In the genomic region with DNA sequence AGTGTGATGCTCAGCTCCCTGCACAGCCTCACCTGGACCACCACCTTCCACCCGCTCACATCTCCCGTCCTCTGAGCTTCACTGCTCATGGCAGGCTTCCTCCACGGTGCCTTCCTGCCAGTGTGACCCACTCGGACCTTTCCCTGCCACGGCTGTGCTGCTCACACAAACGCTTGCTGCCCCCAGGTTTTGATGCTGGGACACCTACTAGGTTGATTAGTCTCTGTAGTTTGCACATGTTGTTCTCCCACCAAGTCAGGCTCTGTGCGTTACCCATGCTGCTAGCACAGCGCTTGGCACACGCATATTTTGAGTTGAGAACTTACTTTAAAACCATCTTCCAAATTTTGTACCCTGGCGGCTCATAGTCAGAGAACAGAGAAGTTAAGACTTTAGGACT, we compare ENCODE assay signal across 27 cellular contexts. TPM values are rescaled to one million over a fixed set of nuclear protein-coding genes. Genes with fewer than 3 reads are reported as not detected.
"Had no signal": no experiment of that assay in that cellular context is flagged by ENCODE, and none has a peak within 500 bp of the region (broad histone marks: within the 10 kb centered on the region; RNA-seq: fewer than 3 reads in every experiment).

No MANE protein-coding gene starts in this region.

- H3K36me3 ChIP-seq: stomach, suprapubic skin, thoracic aorta, thyroid gland, tibial artery, tibial nerve, transverse colon, upper lobe of left lung, upper lobe of right lung, uterus, vagina had no signal

- ATAC-seq: stimulated activated effector memory CD8-positive, alpha-beta T cell treated with anti-CD3 and anti-CD28 coated beads, Interleukin-12 subunit alpha, Interleukin-12 subunit beta, amount 100 ng/mL, for 72 hours; stimulated activated naive CD8-positive, alpha-beta T cell treated with anti-CD3 and anti-CD28 coated beads, Interleukin-15, amount 100 ng/mL, for 72 hours; stimulated activated naive CD8-positive, alpha-beta T cell treated with anti-CD3 and anti-CD28 coated beads, Interleukin-15, Interleukin-2, amounts not matched to agents 100 U/mL and 50 U/mL, for 24 hours; upper lobe of right lung had no signal

- H3K9me3 ChIP-seq: stomach, suprapubic skin, testis, thoracic aorta, thyroid gland, tibial artery, tibial nerve, transverse colon, upper lobe of left lung, upper lobe of right lung, uterus, vagina had no signal

- DNase-seq: stimulated activated CD4-positive, alpha-beta T cell treated with anti-CD3 and anti-CD28 coated beads, Interleukin-2, amount 100 ng/mL, for 48 hours; stimulated activated CD4-positive, alpha-beta T cell treated with anti-CD3 and anti-CD28 coated beads, Interleukin-4, amount 100 ng/mL, for 1 hour; stimulated activated CD4-positive, alpha-beta T cell treated with anti-CD3 and anti-CD28 coated beads, Interleukin-4, amount 100 ng/mL, for 24 hours; stimulated activated CD4-positive, alpha-beta T cell treated with anti-CD3 and anti-CD28 coated beads, Interleukin-4, amount 100 ng/mL, for 4 hours; stimulated activated CD8-positive, alpha-beta memory T cell treated with anti-CD3 and anti-CD28 coated beads, Interleukin-4, amount 100 ng/mL, for 48 hours; stimulated activated naive B cell treated with anti-CD40 and anti-IgM and Interleukin-4, amounts not matched to agents 10 μg/mL and 1 μg/mL and 100 μg/mL, for 72 hours; stimulated activated naive CD4-positive, alpha-beta T cell; stimulated activated naive CD8-positive, alpha-beta T cell treated with anti-CD3 and anti-CD28 coated beads, Interleukin-15, amount 100 ng/mL, for 72 hours; stimulated activated naive CD8-positive, alpha-beta T cell treated with anti-CD3 and anti-CD28 coated beads, Interleukin-15, Interleukin-2, amounts not matched to agents 100 U/mL and 50 U/mL, for 24 hours; stomach; substantia nigra; testis; thyroid gland; tibial artery; transverse colon; trophoblast cell; upper lobe of left lung; upper lobe of right lung; uterus had no signal

- H3K4me3 ChIP-seq: stomach, suprapubic skin, testis, thoracic aorta, thyroid gland, tibial artery, tibial nerve, transverse colon, upper lobe of left lung, upper lobe of right lung, uterus, vagina had no signal

- H3K27me3 ChIP-seq: stomach, suprapubic skin, testis, thyroid gland, tibial artery, tibial nerve, transverse colon, upper lobe of left lung, upper lobe of right lung, uterus, vagina had no signal

- H3K27ac ChIP-seq: stomach, suprapubic skin, testis, thoracic aorta, thyroid gland, tibial artery, tibial nerve, transverse colon, upper lobe of left lung, upper lobe of right lung, uterus, vagina had no signal

- H3K4me1 ChIP-seq: thyroid gland, tibial nerve, transverse colon, upper lobe of right lung, uterus, vagina had no signal

RNA-seq across cellular contexts. Expression of gene MC2R, which starts 2.1 kb away (rescaled TPM):
- total RNA-seq: stomach, subcutaneous adipose tissue, suprapubic skin, temporal lobe, testis, thoracic aorta, thyroid gland, tibial nerve, transverse colon, upper lobe of left lung, upper lobe of right lung, urinary bladder, uterus, vagina had no signal
- polyA plus RNA-seq: urinary bladder had no signal
